In genomic region chr10:71263376-71263775, GRCh38 we compare ENCODE assay signal across 13 cellular contexts. TPM values are rescaled to one million over a fixed set of nuclear protein-coding genes. Genes with fewer than 3 reads are reported as not detected.
DNase-seq lines count a peak whose midpoint lies in the region; ATAC-seq and TF ChIP-seq lines count a peak whose summit lies in the region.
"Had no signal": no experiment of that assay in that cellular context is flagged by ENCODE, and none has a peak within 500 bp of the region (broad histone marks: within the 10 kb centered on the region; RNA-seq: fewer than 3 reads in every experiment).

No MANE protein-coding gene starts in this region.

- H3K9me3 ChIP-seq in AG04450 (ENCODE audit: control insufficient read depth, insufficient read depth, low read length) (no peaks in the 10 kb centered on the region), neural progenitor cell (ENCODE audit: low read depth) (no peaks in the 10 kb centered on the region)

- TF ChIP-seq CTCF in AG04450 (IDR thresholded peaks at IDR 0.05; ENCODE audit: low read depth, low read length) (no peak), neural progenitor cell (IDR thresholded peaks at IDR 0.05) (no peak)

- POLR2A ChIA-PET in AG04450 (lab: Yijun Ruan, JAX) = interaction anchor here (1.4 kb wide), 1 partner anchor 8 kb away, joined by 3 read pairs; no protein-coding TSS in a partner anchor

- H3K27me3 Mint-ChIP-seq in neural progenitor cell (ENCODE audit: insufficient read depth, low read depth) = peaks cover 9% of the 10 kb centered on the region
- H3K27me3 Mint-ChIP-seq: activated naive CD8-positive, alpha-beta T cell treated with anti-CD3 and anti-CD28 coated beads, Interleukin-2, amount 50 U/mL, for 24 hours had no signal

- intact Hi-C loops in head of caudate nucleus (cut with DNase I) = loop anchor here (5.0 kb wide), 1 partner anchor 51 kb away; the partner anchor contains the start of gene UNC5B

- H3K36me3 ChIP-seq in neural progenitor cell = no peaks in the 10 kb centered on the region

- H3K4me3 ChIP-seq in AG04450 (ENCODE audit: low read depth, low read length) (no peak overlapping the region), neural progenitor cell (no peak overlapping the region)

- H3K27ac Mint-ChIP-seq in neural progenitor cell = peak overlapping the region; percentile 18
- H3K27ac Mint-ChIP-seq: activated naive CD8-positive, alpha-beta T cell treated with anti-CD3 and anti-CD28 coated beads, Interleukin-2, amount 50 U/mL, for 24 hours had no signal

- peaks cover 51% of the 10 kb centered on the region for H3K4me1 Mint-ChIP-seq in neural progenitor cell
- H3K4me1 Mint-ChIP-seq: activated naive CD8-positive, alpha-beta T cell treated with anti-CD3 and anti-CD28 coated beads, Interleukin-2, amount 50 U/mL, for 24 hours had no signal

- no peaks in the 10 kb centered on the region for H3K79me2 ChIP-seq in neural progenitor cell (ENCODE audit: low read depth)

- H3K27me3 ChIP-seq in AG04450 (ENCODE audit: control insufficient read depth, insufficient read depth, low read length) (no peaks in the 10 kb centered on the region), neural progenitor cell (no peaks in the 10 kb centered on the region)

- H2AFZ ChIP-seq in neural progenitor cell (replicated peaks) = no peak overlapping the region

- no peak for ATAC-seq in HG03159 (IDR thresholded peaks at IDR 0.05; ENCODE audit: unreplicated experiment)
- ATAC-seq in HG02884 (IDR thresholded peaks at IDR 0.05; ENCODE audit: unreplicated experiment) = no peak
- ATAC-seq: activated naive CD8-positive, alpha-beta T cell treated with anti-CD3 and anti-CD28 coated beads, Interleukin-2, amount 50 U/mL, for 24 hours had no signal

- no peaks in the 10 kb centered on the region for H3K9me3 Mint-ChIP-seq in neural progenitor cell
- H3K9me3 Mint-ChIP-seq: activated naive CD8-positive, alpha-beta T cell treated with anti-CD3 and anti-CD28 coated beads, Interleukin-2, amount 50 U/mL, for 24 hours had no signal

- H3K27ac ChIP-seq in AG04450 (ENCODE audit: low read depth, low read length) (peak overlapping the region; percentile 2), neural progenitor cell (no peak overlapping the region)

- H3K4me1 ChIP-seq in neural progenitor cell = peaks cover 42% of the 10 kb centered on the region

- CTCF ChIA-PET in AG04450 (lab: Charles Lee) = no interaction called here

- H3K9ac ChIP-seq in neural progenitor cell = no peak overlapping the region

- no peak for DNase-seq in AG04450 (ENCODE audit: low read depth, low spot score)
- DNase-seq in NCI-H69 (lab: John Stamatoyannopoulos, UW) = peak; percentile 85
- DNase-seq in head of caudate nucleus = peak in 36 of 42 donors; percentile 30 to 83 (median 62)
- peak; percentile 46 for DNase-seq in neural progenitor cell (ENCODE audit: low spot score)
- no peak for DNase-seq in SW480 (ENCODE audit: low spot score)
- no peak for DNase-seq in RPMI8226
- DNase-seq: activated naive CD8-positive, alpha-beta T cell treated with anti-CD3 and anti-CD28 coated beads, Interleukin-2, amount 50 U/mL, for 24 hours; foreskin melanocyte; NCI-H2081 treated with DMSO at 0.1 percent for 48 hours; occipital lobe; SW 1271 had no signal

- no peak overlapping the region for H3K4me3 Mint-ChIP-seq in neural progenitor cell
- H3K4me3 Mint-ChIP-seq: activated naive CD8-positive, alpha-beta T cell treated with anti-CD3 and anti-CD28 coated beads, Interleukin-2, amount 50 U/mL, for 24 hours had no signal

- H3F3A ChIP-seq in neural progenitor cell (ENCODE audit: low read depth) = peaks cover 13% of the 10 kb centered on the region

- H3K36me3 Mint-ChIP-seq in neural progenitor cell = no peaks in the 10 kb centered on the region

- peak overlapping the region; percentile 36 for H3K4me2 ChIP-seq in neural progenitor cell

- H4K20me1 ChIP-seq in neural progenitor cell (ENCODE audit: low read depth) = peaks cover 8% of the 10 kb centered on the region

RNA-seq across cellular contexts. Expression of gene UNC5B, which starts 51.0 kb away (rescaled TPM):
- polyA plus RNA-seq in AG04450 (2011; rRNA removed) = 8.1 and 10.2 TPM in 2 replicates
- polyA minus RNA-seq in AG04450 (2011; rRNA and poly(A)+ RNA removed) = 9.0 and 10.9 TPM in 2 replicates
- 3.3 and 9.2 TPM in 2 replicates for total RNA-seq in neural progenitor cell (ENCODE audit: low replicate concordance)

RNA-seq across cellular contexts. Expression of gene SLC29A3, which starts 55.7 kb away (rescaled TPM):
- 2.4 and 3.8 TPM in 2 replicates for polyA plus RNA-seq in AG04450 (2011; rRNA removed)
- polyA minus RNA-seq in AG04450 (2011; rRNA and poly(A)+ RNA removed) = 3.6 and 4.4 TPM in 2 replicates
- total RNA-seq in neural progenitor cell (ENCODE audit: low replicate concordance) = 2.5 and 9.0 TPM in 2 replicates

Comparison
In these comparisons a context has a peak if more than half of its experiments do, and no peak if none do; other contexts are left out.
1. DNase-seq: peak in NCI-H69 (single experiment), head of caudate nucleus (36 of 42) and neural progenitor cell (single experiment); none in AG04450 (single experiment), SW480 (single experiment) and RPMI8226 (single experiment).